In genomic region chr18:11521853-11522252, GRCh38 we compare ENCODE assay signal across 10 cellular contexts.
"Had no signal": no experiment of that assay in that cellular context is flagged by ENCODE, and none has a peak within 500 bp of the region (broad histone marks: within the 10 kb centered on the region; RNA-seq: fewer than 3 reads in every experiment).

No MANE protein-coding gene starts in this region.

- H3K4me2 ChIP-seq: GM23338 had no signal

- H3K27ac ChIP-seq: HL-60 had no signal

- FAIRE-seq: H1, HepG2 had no signal

- H3K4me1 ChIP-seq: HAP-1 had no signal

- H3K9me3 ChIP-seq: HAP-1 had no signal

- H3K36me3 ChIP-seq: HAP-1 had no signal

- H3K27ac Mint-ChIP-seq: GM23338, HFFc6, IgD-negative memory B cell had no signal

- DNase-seq: H7, HFFc6, KBM-7 had no signal

- H3K9me3 Mint-ChIP-seq: GM23338, HFFc6 had no signal

- H3K4me3 ChIP-seq: GM23338, HAP-1 had no signal

- H3K4me1 Mint-ChIP-seq: GM23338, IgD-negative memory B cell had no signal

- ATAC-seq: GM23338, HCT116, HepG2 had no signal

- H3K4me3 Mint-ChIP-seq: GM23338, HFFc6, IgD-negative memory B cell had no signal

- H2AFZ ChIP-seq: GM23338 had no signal
